Comparison of ENCODE assay signal across 1 cellular context in the genomic region with DNA sequence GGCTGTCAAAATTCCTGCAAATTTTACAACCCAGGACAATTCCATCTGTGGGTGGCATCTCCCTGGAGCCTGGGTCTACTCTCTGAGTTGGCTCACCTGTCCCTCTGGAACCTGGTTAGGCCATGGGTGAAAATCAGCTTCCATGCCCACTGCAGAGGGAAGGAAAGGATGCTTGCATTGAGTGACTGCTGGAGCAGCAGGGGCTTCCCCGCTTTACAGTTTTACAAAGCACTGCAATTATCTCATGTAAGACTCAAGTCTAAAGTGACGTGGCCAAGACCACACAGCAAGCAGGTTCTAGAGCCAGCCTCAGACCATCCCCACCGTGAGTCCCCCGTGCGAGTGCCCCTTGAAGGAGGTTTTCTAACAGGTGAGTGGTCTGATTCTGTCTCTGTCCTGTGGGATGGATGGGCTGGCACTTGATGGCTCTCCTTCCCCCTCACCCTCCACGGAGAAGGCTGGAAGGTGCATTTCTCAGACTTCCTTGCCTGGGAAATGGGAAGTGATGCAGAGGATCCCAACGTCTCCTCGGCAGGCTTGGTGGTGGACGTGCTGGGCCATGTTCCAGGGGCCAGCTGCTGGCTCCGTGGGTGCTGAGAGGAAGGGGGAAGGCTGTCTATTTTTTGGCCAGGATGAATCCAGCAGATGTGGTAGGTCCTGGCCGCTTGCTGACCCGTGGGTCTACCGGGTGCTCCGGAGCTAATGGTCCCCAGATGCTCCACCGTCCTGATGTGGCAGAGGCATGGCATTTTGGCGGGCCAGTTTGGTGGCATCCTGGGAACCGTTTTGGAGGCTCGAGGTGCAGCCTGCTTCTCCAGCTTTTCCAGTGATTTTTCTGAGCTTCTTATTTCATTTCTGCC.
A peak's percentile ranks its signal among the peaks of the same experiment; 100 is the strongest.
TF ChIP-seq lines count a peak whose summit lies in the region.

No MANE protein-coding gene starts in this region.

TF ChIP-seq in GM12878, 131 proteins besides CTCF, POLR2A, EP300 and RAD21:
- TF ChIP-seq PRDM15 (CRISPR knock-in tag; IDR thresholded peaks at IDR 0.05) (no peak), CREM (IDR thresholded peaks at IDR 0.05; ENCODE audit: low read depth) (0 out of 2 replicates have a peak, but pooled peaks have one; percentile 21), FOXK2 (IDR thresholded peaks at IDR 0.05) (no peak), SMARCA5 (IDR thresholded peaks at IDR 0.05) (no peak), SMAD5 (IDR thresholded peaks at IDR 0.05; ENCODE audit: low read depth) (no peak), PKNOX1 (IDR thresholded peaks at IDR 0.05) (peak; percentile 75), RUNX3 (IDR thresholded peaks at IDR 0.05; ENCODE audit: low read length) (0 out of 2 replicates have a peak, but pooled peaks have one; percentile 20), SMC3 (IDR thresholded peaks at IDR 0.05; ENCODE audit: borderline replicate concordance, low read length) (no peak), ATF7 (IDR thresholded peaks at IDR 0.05; ENCODE audit: low read depth) (no peak)
TF ChIP-seq in GM12878: peak in this region for 3.
